ENCODE assay signal across 15 cellular contexts in the genomic region with DNA sequence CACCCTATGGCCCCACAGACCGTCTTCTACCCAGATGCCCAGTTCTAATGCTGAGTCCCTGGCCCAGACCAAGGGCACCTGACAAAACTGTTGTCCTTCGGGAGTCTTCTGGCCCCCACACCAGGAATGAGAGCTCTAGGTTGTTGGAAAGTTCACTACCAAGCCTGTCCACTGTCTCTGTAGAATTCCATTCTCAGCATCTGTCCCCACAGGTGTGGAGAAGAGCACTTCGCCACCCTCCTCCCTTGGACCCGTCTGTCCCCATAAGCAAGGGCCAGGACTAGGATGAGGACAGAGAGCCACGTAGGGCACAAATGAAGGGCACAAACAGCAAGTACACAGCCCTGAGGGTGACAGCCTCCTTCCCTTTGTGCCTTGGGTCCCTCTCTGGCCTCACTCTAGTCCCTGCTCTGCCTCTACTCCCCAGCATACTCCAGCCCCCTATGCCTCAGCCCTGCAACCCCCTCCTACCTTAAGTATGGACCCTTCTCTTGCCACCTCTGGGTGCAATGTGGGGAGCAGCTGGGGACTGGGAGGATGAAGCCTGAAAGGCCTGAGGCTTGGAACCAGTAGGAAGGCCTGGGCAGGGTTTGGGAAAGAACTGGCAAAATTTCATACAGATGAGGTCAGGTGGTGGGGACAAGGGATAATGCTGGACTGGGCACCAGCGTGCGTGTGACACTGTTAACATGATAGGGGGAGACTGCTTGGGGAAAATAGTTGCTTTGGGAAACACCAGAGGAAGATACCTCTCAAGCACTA. TPM values are rescaled to one million over a fixed set of nuclear protein-coding genes. Genes with fewer than 3 reads are reported as not detected.
DNase-seq lines count a peak whose midpoint lies in the region; ATAC-seq, FAIRE-seq and TF ChIP-seq lines count a peak whose summit lies in the region.
"Had no signal": no experiment of that assay in that cellular context is flagged by ENCODE, and none has a peak within 500 bp of the region (broad histone marks: within the 10 kb centered on the region; RNA-seq: fewer than 3 reads in every experiment).

No MANE protein-coding gene starts in this region.

- peak overlapping the region; percentile 8 for H2AK5ac ChIP-seq in H1 (ENCODE audit: low read depth, low read length)

- 69% methylated on average over 7 of the region's 7 CpGs; no CpG with 5 or more reads in 1 of the 2 experiments for WGBS in H1 (ENCODE audit: extremely low coverage in 1 of 2, insufficient coverage in 1 of 2, insufficient read length in 1 of 2, insufficient replicate concordance in 2 of 2, low coverage in 1 of 2, low lambda C conversion rate in 2 of 2, missing lambda C conversion rate in 1 of 2), 2 experiments
- WGBS in upper lobe of left lung, 2 donors, result 75 to 99% methylated on average over 4 to 7 of the region's 7 CpGs

- H2BK12ac ChIP-seq in H1 (ENCODE audit: low read depth, low read length), result peak overlapping the region; percentile 29; the same call in 1 of the 2 replicates

- H3K36me3 Mint-ChIP-seq in activated naive CD4-positive, alpha-beta T cell treated with anti-CD3 and anti-CD28 coated beads, Interleukin-2, amount 50 U/mL, for 24 hours, result peaks cover 1% of the 10 kb centered on the region
- no peaks in the 10 kb centered on the region for H3K36me3 Mint-ChIP-seq in activated naive CD4-positive, alpha-beta T cell treated with anti-CD3 and anti-CD28 coated beads, Interleukin-2, amount 50 U/mL, for 72 hours
- H3K36me3 Mint-ChIP-seq in naive thymus-derived CD4-positive, alpha-beta T cell, result peaks cover 0 to 4% (median 0%) of the 10 kb centered on the region in 5 donors
- H3K36me3 Mint-ChIP-seq: CD4-positive, CD25-positive, alpha-beta regulatory T cell; stimulated activated naive B cell treated with anti-CD40 and anti-IgM and Interleukin-4, amounts not matched to agents 10 μg/mL and 1 μg/mL and 100 μg/mL, for 72 hours had no signal

- no peaks in the 10 kb centered on the region for H3K9me3 ChIP-seq in H1 (ENCODE audit: insufficient read depth in 2 of 2, low read depth in 1 of 2, low read length in 1 of 2)
- no peaks in the 10 kb centered on the region for H3K9me3 ChIP-seq in naive thymus-derived CD4-positive, alpha-beta T cell (ENCODE audit: control insufficient read depth in 2 of 3, low read length in 3 of 3)
- no peaks in the 10 kb centered on the region for H3K9me3 ChIP-seq in upper lobe of left lung
- H3K9me3 ChIP-seq in vagina, result no peaks in the 10 kb centered on the region

- peak overlapping the region; percentile 97 for H4K91ac ChIP-seq in H1 (replicated peaks; ENCODE audit: insufficient read length, low read length)

- H3K27me3 ChIP-seq in H1 (replicated peaks in 1 of 4; ENCODE audit: control insufficient read depth in 3 of 4, extremely low read depth in 1 of 4, insufficient read depth in 3 of 4, low read length in 3 of 4) (no peaks in the 10 kb centered on the region; a peak in 1 of 7 replicates), upper lobe of left lung (peaks cover 0 to 9% (median 2%) of the 10 kb centered on the region in 4 donors), vagina (no peaks in the 10 kb centered on the region)
- H3K27me3 ChIP-seq in naive thymus-derived CD4-positive, alpha-beta T cell (ENCODE audit: control insufficient read depth in 2 of 2, insufficient read depth in 2 of 2, low read length in 2 of 2), result no peaks in the 10 kb centered on the region

- H2BK20ac ChIP-seq in H1 (ENCODE audit: low read length), result peak overlapping the region; percentile 4; the same call in 1 of the 2 replicates

- peak overlapping the region; percentile 7 for H4K5ac ChIP-seq in H1 (ENCODE audit: insufficient read length, low read depth, low read length)

- no peak for TF ChIP-seq EP300 in H1 (IDR thresholded peaks at IDR 0.05; ENCODE audit: borderline replicate concordance in 1 of 2, low read depth in 2 of 2, low read length in 2 of 2)
- TF ChIP-seq EP300 in upper lobe of left lung (IDR thresholded peaks at IDR 0.05), result no peak

- POLR2A ChIA-PET in H1 (lab: Charles Lee; ENCODE audit: partially characterized antibody), result interaction anchor here (0.8 to 2.8 kb wide), 5 partner anchors 9 to 77 kb away, joined by 3 to 11 read pairs (median 4); a partner anchor contains a TSS
- POLR2A ChIA-PET in naive thymus-derived CD4-positive, alpha-beta T cell (lab: Charles Lee), result interaction anchor here (1.0 to 7.5 kb wide), 2 partner anchors 9 to 16 kb away, joined by 3 to 72 read pairs; a partner anchor contains a TSS

- no peak for TF ChIP-seq RAD21 in H1 (IDR thresholded peaks at IDR 0.05 in 1 of 2, conservative IDR thresholded peaks at IDR 0.05 in 1 of 2; ENCODE audit: low read depth in 2 of 2, low read length in 2 of 2)

- peak overlapping the region; percentile 95 for H2BK15ac ChIP-seq in H1 (ENCODE audit: low read length)

- H3K4me1 Mint-ChIP-seq in activated naive CD4-positive, alpha-beta T cell treated with anti-CD3 and anti-CD28 coated beads, Interleukin-2, amount 50 U/mL, for 24 hours, result peaks cover 21% of the 10 kb centered on the region
- peaks cover 8 to 26% (median 18%) of the 10 kb centered on the region in 7 donors for H3K4me1 Mint-ChIP-seq in naive thymus-derived CD4-positive, alpha-beta T cell

- peak overlapping the region; percentile 93 for H3K18ac ChIP-seq in H1 (ENCODE audit: extremely low read depth, low read length)

- H3K79me2 ChIP-seq in H1 (ENCODE audit: control insufficient read depth in 1 of 2, insufficient read depth in 2 of 2, low read length in 2 of 2), result 0 out of 4 replicates have a peak, but pooled peaks cover 0 to 5% of the 10 kb centered on the region in 2 experiments

- no peak overlapping the region for H3K23ac ChIP-seq in H1 (ENCODE audit: insufficient read length)

- TF ChIP-seq POLR2A in H1 (IDR thresholded peaks at IDR 0.05; ENCODE audit: control extremely low read depth in 1 of 2, low read depth in 2 of 2, low read length in 2 of 2) (no peak), upper lobe of left lung (IDR thresholded peaks at IDR 0.05) (no peak), vagina (IDR thresholded peaks at IDR 0.05) (no peak)

- peak overlapping the region; percentile 75; the same call in 1 of the 2 replicates for H3K27ac ChIP-seq in H1 (ENCODE audit: low read depth, low read length)
- H3K27ac ChIP-seq in naive thymus-derived CD4-positive, alpha-beta T cell (ENCODE audit: low read depth, low read length), result no peak overlapping the region
- H3K27ac ChIP-seq in upper lobe of left lung, result peak overlapping the region; percentile 19 to 77 (median 64)
- no peak overlapping the region for H3K27ac ChIP-seq in vagina

- H3K4me1 ChIP-seq in H1 (replicated peaks in 1 of 4; ENCODE audit: control insufficient read depth in 3 of 4, insufficient read depth in 4 of 4, low read length in 3 of 4), result peaks cover 5 to 30% (median 24%) of the 10 kb centered on the region in 4 experiments
- peaks cover 4 to 12% of the 10 kb centered on the region in 2 donors for H3K4me1 ChIP-seq in naive thymus-derived CD4-positive, alpha-beta T cell (ENCODE audit: control insufficient read depth in 2 of 2, insufficient read depth in 2 of 2, low read length in 2 of 2)
- peaks cover 7 to 28% (median 17%) of the 10 kb centered on the region in 4 donors for H3K4me1 ChIP-seq in upper lobe of left lung
- H3K4me1 ChIP-seq in vagina, result peaks cover 22% of the 10 kb centered on the region

- no peaks in the 10 kb centered on the region for H3K9me3 Mint-ChIP-seq in activated naive CD4-positive, alpha-beta T cell treated with anti-CD3 and anti-CD28 coated beads, Interleukin-2, amount 50 U/mL, for 24 hours
- no peaks in the 10 kb centered on the region for H3K9me3 Mint-ChIP-seq in activated naive CD4-positive, alpha-beta T cell treated with anti-CD3 and anti-CD28 coated beads, Interleukin-2, amount 50 U/mL, for 72 hours
- H3K9me3 Mint-ChIP-seq in naive thymus-derived CD4-positive, alpha-beta T cell, result no peaks in the 10 kb centered on the region
- H3K9me3 Mint-ChIP-seq: CD4-positive, CD25-positive, alpha-beta regulatory T cell; stimulated activated naive B cell treated with anti-CD40 and anti-IgM and Interleukin-4, amounts not matched to agents 10 μg/mL and 1 μg/mL and 100 μg/mL, for 72 hours had no signal

- peak overlapping the region; percentile 55 for H3K4ac ChIP-seq in H1 (replicated peaks; ENCODE audit: insufficient read length, low read depth, low read length)

- no peaks in the 10 kb centered on the region; the same call in 1 of the 2 replicates for H3K79me1 ChIP-seq in H1 (ENCODE audit: low read depth, low read length)

- no peak for DNase-seq in activated naive CD4-positive, alpha-beta T cell treated with anti-CD3 and anti-CD28 coated beads, Interleukin-2, amount 50 U/mL, for 72 hours (ENCODE audit: low spot score in 2 of 2)
- DNase-seq in H1 (ENCODE audit: low read depth in 1 of 2, low spot score in 2 of 2) (no peak), upper lobe of left lung (no peak), vagina (ENCODE audit: extremely low spot score in 2 of 2) (no peak)
- peak in 1 of 9 donors; percentile 16 for DNase-seq in naive thymus-derived CD4-positive, alpha-beta T cell
- no peak for DNase-seq in stimulated activated naive CD4-positive, alpha-beta T cell (lab: John Stamatoyannopoulos, UW)
- DNase-seq: amygdala; CD4-positive, CD25-positive, alpha-beta regulatory T cell; Kasumi-1; NK-92 treated with Interleukin-12 subunit alpha and Interleukin-12 subunit beta, amount 100 ng/mL, for 24 hours; stimulated activated CD4-positive, alpha-beta T cell treated with anti-CD3 and anti-CD28 coated beads, Interleukin-15, amount 100 ng/mL, for 24 hours; stimulated activated naive B cell treated with anti-CD40 and anti-IgM and Interleukin-4, amounts not matched to agents 10 μg/mL and 1 μg/mL and 100 μg/mL, for 72 hours had no signal

- H4K20me1 ChIP-seq in H1 (replicated peaks in 1 of 2; ENCODE audit: control insufficient read depth in 1 of 2, insufficient read depth in 2 of 2, low read length in 2 of 2), result peaks cover 0 to 2% of the 10 kb centered on the region in 2 experiments

- H3K56ac ChIP-seq in H1 (replicated peaks; ENCODE audit: insufficient read length, low read depth, low read length), result no peak overlapping the region

- TF ChIP-seq CTCF in H1 (IDR thresholded peaks at IDR 0.05; ENCODE audit: control extremely low read depth in 1 of 3, insufficient read depth in 1 of 3, low read depth in 1 of 3, low read length in 3 of 3), result no peak
- TF ChIP-seq CTCF in upper lobe of left lung (IDR thresholded peaks at IDR 0.05), result no peak
- no peak for TF ChIP-seq CTCF in vagina (IDR thresholded peaks at IDR 0.05)

- peak overlapping the region in 3 of 4 experiments; percentile 29 to 67 (median 66); a peak in 4 of 7 replicates for H3K9ac ChIP-seq in H1 (replicated peaks in 1 of 4; ENCODE audit: extremely low read depth in 1 of 4, low read depth in 3 of 4, low read length in 3 of 4)

- no peak for ATAC-seq in activated naive CD4-positive, alpha-beta T cell treated with anti-CD3 and anti-CD28 coated beads, Interleukin-2, amount 50 U/mL, for 72 hours
- no peak for ATAC-seq in naive thymus-derived CD4-positive, alpha-beta T cell
- ATAC-seq in upper lobe of left lung (ENCODE audit: low FRiP score in 2 of 2) (no peak), GM19467 (IDR thresholded peaks at IDR 0.05; ENCODE audit: unreplicated experiment) (no peak)
- ATAC-seq: HCT116; stimulated activated naive B cell treated with anti-CD40 and anti-IgM and Interleukin-4, amounts not matched to agents 10 μg/mL and 1 μg/mL and 100 μg/mL, for 72 hours had no signal

- H3K4me3 ChIP-seq in H1 (ENCODE audit: extremely low read depth in 1 of 4, insufficient read depth in 2 of 4, low read depth in 3 of 4, low read length in 4 of 4) (peak overlapping the region in 3 of 4 experiments; percentile 37 to 56 (median 45); a peak in 4 of 8 replicates), upper lobe of left lung (peak overlapping the region in 2 of 4 donors; percentile 50 to 55), vagina (no peak overlapping the region)
- no peak overlapping the region for H3K4me3 ChIP-seq in naive thymus-derived CD4-positive, alpha-beta T cell (ENCODE audit: low read length)

- no peak for FAIRE-seq in H1 (lab: Jason Lieb, UNC)

- H3K36me3 ChIP-seq in H1 (ENCODE audit: control insufficient read depth in 2 of 4, insufficient read depth in 4 of 4, low read length in 3 of 4), result peaks cover 0 to 15% (median 2%) of the 10 kb centered on the region in 4 experiments; a peak in 5 of 8 replicates
- no peaks in the 10 kb centered on the region for H3K36me3 ChIP-seq in naive thymus-derived CD4-positive, alpha-beta T cell (ENCODE audit: control insufficient read depth in 2 of 3, insufficient read depth in 3 of 3, low read length in 3 of 3)
- peaks cover 0 to 9% (median 0%) of the 10 kb centered on the region in 4 donors for H3K36me3 ChIP-seq in upper lobe of left lung
- H3K36me3 ChIP-seq in vagina, result no peaks in the 10 kb centered on the region

- H3K27me3 Mint-ChIP-seq in activated naive CD4-positive, alpha-beta T cell treated with anti-CD3 and anti-CD28 coated beads, Interleukin-2, amount 50 U/mL, for 24 hours, result peaks cover 7% of the 10 kb centered on the region
- H3K27me3 Mint-ChIP-seq in naive thymus-derived CD4-positive, alpha-beta T cell, result peaks cover 0 to 57% (median 11%) of the 10 kb centered on the region in 5 donors

- H3K14ac ChIP-seq in H1 (ENCODE audit: insufficient read length), result no peak overlapping the region

- no peak overlapping the region for H3K27ac Mint-ChIP-seq in activated naive CD4-positive, alpha-beta T cell treated with anti-CD3 and anti-CD28 coated beads, Interleukin-2, amount 50 U/mL, for 24 hours
- H3K27ac Mint-ChIP-seq in activated naive CD4-positive, alpha-beta T cell treated with anti-CD3 and anti-CD28 coated beads, Interleukin-2, amount 50 U/mL, for 72 hours, result no peak overlapping the region
- H3K27ac Mint-ChIP-seq in naive thymus-derived CD4-positive, alpha-beta T cell, result peak overlapping the region in 4 of 9 donors; percentile 14 to 80 (median 46)
- H3K27ac Mint-ChIP-seq: CD4-positive, CD25-positive, alpha-beta regulatory T cell; stimulated activated naive B cell treated with anti-CD40 and anti-IgM and Interleukin-4, amounts not matched to agents 10 μg/mL and 1 μg/mL and 100 μg/mL, for 72 hours had no signal

- CTCF ChIA-PET in H1 (lab: Charles Lee; ENCODE audit: partially characterized antibody), result interaction anchor here (0.8 to 1.5 kb wide), 3 partner anchors 97 to 145 kb away, joined by 3 to 4 read pairs (median 3); no protein-coding TSS in a partner anchor
- CTCF ChIA-PET in naive thymus-derived CD4-positive, alpha-beta T cell (lab: Charles Lee), result interaction anchor here (0.7 to 1.0 kb wide), 2 partner anchors 9 to 12 kb away, joined by 3 read pairs; no protein-coding TSS in a partner anchor

- H2AFZ ChIP-seq in H1 (ENCODE audit: low read length), result no peak overlapping the region

- peak overlapping the region; percentile 86 to 89 for H3K4me2 ChIP-seq in H1 (ENCODE audit: insufficient read depth in 1 of 2, low read depth in 2 of 2, low read length in 2 of 2)

- H2BK120ac ChIP-seq in H1 (replicated peaks; ENCODE audit: low read depth, low read length), result peak overlapping the region; percentile 52

- H3K23me2 ChIP-seq in H1 (ENCODE audit: low read depth, low read length), result peaks cover 11% of the 10 kb centered on the region; the same call in 1 of the 2 replicates

- peak overlapping the region; percentile 94 for H4K8ac ChIP-seq in H1 (ENCODE audit: extremely low read depth, insufficient read depth, low read length)

- intact Hi-C loops in naive thymus-derived CD4-positive, alpha-beta T cell (cut with micrococcal nuclease), result no loop called here
- intact Hi-C loops in vagina (cut with DNase I), result no loop called here

- peak overlapping the region; percentile 55 for H3K4me3 Mint-ChIP-seq in activated naive CD4-positive, alpha-beta T cell treated with anti-CD3 and anti-CD28 coated beads, Interleukin-2, amount 50 U/mL, for 24 hours
- H3K4me3 Mint-ChIP-seq in naive thymus-derived CD4-positive, alpha-beta T cell, result peak overlapping the region in 8 of 10 donors; percentile 29 to 70 (median 54)

- peak overlapping the region; percentile 11; the same call in 1 of the 2 replicates for H2BK5ac ChIP-seq in H1 (ENCODE audit: low read depth, low read length)

RNA-seq across cellular contexts. Expression of a gene that starts 4.3 kb away (rescaled TPM):
- 1 to 10 TPM; 2.0 to 4.2 TPM for total RNA-seq in activated naive CD4-positive, alpha-beta T cell treated with anti-CD3 and anti-CD28 coated beads, Interleukin-2, amount 50 U/mL, for 72 hours
- total RNA-seq in H1 (2021; fragmentation: NEBNext Ultra II Directional; extraction: Animal tissue kit (Norgen Biotek cat#: 25700)), result 31.8 and 33.3 TPM in 2 replicates
- 33.5 and 54.4 TPM in 2 replicates for polyA plus RNA-seq in H1 (2011; rRNA removed)
- 46.5 TPM for polyA plus RNA-seq in H1 (2011; cell fraction: cytosol; rRNA removed)
- polyA plus RNA-seq in H1 (2011; cell fraction: nucleus; rRNA removed), result 189 TPM
- 21.7 to 35.2 TPM (median 31.4 TPM) in 4 replicates for polyA plus RNA-seq in H1 (2012, experiment 1 of 2)
- 24.7 TPM for polyA plus RNA-seq in H1 (2012, experiment 2 of 2)
- 19.8 TPM for polyA plus RNA-seq in H1 (2013, experiment 1 of 2)
- polyA plus RNA-seq in H1 (2013, experiment 2 of 2), result 17.5 TPM
- 21.1 and 26.4 TPM in 2 replicates for polyA minus RNA-seq in H1 (2011; rRNA and poly(A)+ RNA removed)
- 24.1 TPM for polyA minus RNA-seq in H1 (2011; cell fraction: cytosol; rRNA and poly(A)+ RNA removed)
- 31.4 TPM for polyA minus RNA-seq in H1 (2011; cell fraction: nucleus; rRNA and poly(A)+ RNA removed)
- total RNA-seq in naive thymus-derived CD4-positive, alpha-beta T cell, result 10 to 100 TPM in 4 of 5 experiments, under 1 TPM in 1; 0.73 to 34.6 (median 22.0) TPM
- 1 to 10 TPM; 4.4 to 4.8 TPM for polyA plus RNA-seq in naive thymus-derived CD4-positive, alpha-beta T cell
- 10 to 100 TPM; 19.1 to 52.2 (median 31.1) TPM for total RNA-seq in upper lobe of left lung
- total RNA-seq in vagina, result 12.8 TPM

RNA-seq across cellular contexts. Expression of a gene that starts 9.3 kb away (rescaled TPM):
- 10 to 100 TPM; 18.8 to 24.2 TPM for total RNA-seq in activated naive CD4-positive, alpha-beta T cell treated with anti-CD3 and anti-CD28 coated beads, Interleukin-2, amount 50 U/mL, for 72 hours
- total RNA-seq in H1 (2021; fragmentation: NEBNext Ultra II Directional; extraction: Animal tissue kit (Norgen Biotek cat#: 25700)), result 21.3 and 25.9 TPM in 2 replicates
- polyA plus RNA-seq in H1 (2011; rRNA removed), result 8.9 and 12.0 TPM in 2 replicates
- polyA plus RNA-seq in H1 (2011; cell fraction: cytosol; rRNA removed), result 15.7 TPM
- polyA plus RNA-seq in H1 (2011; cell fraction: nucleus; rRNA removed), result 9.0 TPM
- 14.5 to 21.7 TPM (median 17.9 TPM) in 4 replicates for polyA plus RNA-seq in H1 (2012, experiment 1 of 2)
- 3.8 TPM for polyA plus RNA-seq in H1 (2012, experiment 2 of 2)
- 15.4 TPM for polyA plus RNA-seq in H1 (2013, experiment 1 of 2)
- polyA plus RNA-seq in H1 (2013, experiment 2 of 2), result 14.8 TPM
- 28.2 and 34.7 TPM in 2 replicates for polyA minus RNA-seq in H1 (2011; rRNA and poly(A)+ RNA removed)
- 12.4 TPM for polyA minus RNA-seq in H1 (2011; cell fraction: cytosol; rRNA and poly(A)+ RNA removed)
- polyA minus RNA-seq in H1 (2011; cell fraction: nucleus; rRNA and poly(A)+ RNA removed), result 15.7 TPM
- total RNA-seq in naive thymus-derived CD4-positive, alpha-beta T cell, result 10 to 100 TPM; 24.5 to 41.9 (median 30.6) TPM
- 10 to 100 TPM; 21.2 to 26.3 TPM for polyA plus RNA-seq in naive thymus-derived CD4-positive, alpha-beta T cell
- total RNA-seq in upper lobe of left lung (10 to 100 TPM; 10.1 to 24.3 (median 16.5) TPM), vagina (10.3 TPM)

RNA-seq across cellular contexts. Expression of a gene that starts 9.3 kb away (rescaled TPM):
- 1 to 10 TPM; 5.5 to 7.1 TPM for total RNA-seq in activated naive CD4-positive, alpha-beta T cell treated with anti-CD3 and anti-CD28 coated beads, Interleukin-2, amount 50 U/mL, for 72 hours
- total RNA-seq in H1 (2021; fragmentation: NEBNext Ultra II Directional; extraction: Animal tissue kit (Norgen Biotek cat#: 25700)), result 4.2 and 4.9 TPM in 2 replicates
- polyA plus RNA-seq in H1 (2011; rRNA removed), result 4.0 and 5.2 TPM in 2 replicates
- polyA plus RNA-seq in H1 (2011; cell fraction: cytosol; rRNA removed), result 3.8 TPM
- polyA plus RNA-seq in H1 (2011; cell fraction: nucleus; rRNA removed), result 5.2 TPM
- polyA plus RNA-seq in H1 (2012, experiment 1 of 2), result 3.2 to 3.9 TPM (median 3.6 TPM) in 4 replicates
- polyA plus RNA-seq in H1 (2012, experiment 2 of 2), result 4.6 TPM
- polyA plus RNA-seq in H1 (2013, experiment 1 of 2), result 2.6 TPM
- 2.3 TPM for polyA plus RNA-seq in H1 (2013, experiment 2 of 2)
- polyA minus RNA-seq in H1 (2011; rRNA and poly(A)+ RNA removed), result 5.7 and 7.4 TPM in 2 replicates
- 3.6 TPM for polyA minus RNA-seq in H1 (2011; cell fraction: cytosol; rRNA and poly(A)+ RNA removed)
- 4.1 TPM for polyA minus RNA-seq in H1 (2011; cell fraction: nucleus; rRNA and poly(A)+ RNA removed)
- 10 to 100 TPM in 2 of 5 experiments, 1 to 10 TPM in 3; 8.3 to 13.8 (median 9.5) TPM for total RNA-seq in naive thymus-derived CD4-positive, alpha-beta T cell
- 1 to 10 TPM; 5.8 to 8.7 TPM for polyA plus RNA-seq in naive thymus-derived CD4-positive, alpha-beta T cell
- total RNA-seq in upper lobe of left lung, result 10 to 100 TPM in 1 of 6 donors, 1 to 10 TPM in 5; 5.3 to 10.5 (median 7.3) TPM
- total RNA-seq in vagina, result 7.6 TPM

RNA-seq across cellular contexts. Expression of a gene that starts 35.5 kb away (rescaled TPM):
- total RNA-seq in activated naive CD4-positive, alpha-beta T cell treated with anti-CD3 and anti-CD28 coated beads, Interleukin-2, amount 50 U/mL, for 72 hours, result 100 to 1,000 TPM in 1 of 2 donors, 10 to 100 TPM in 1; 66.4 to 128 TPM
- 42.0 and 43.8 TPM in 2 replicates for total RNA-seq in H1 (2021; fragmentation: NEBNext Ultra II Directional; extraction: Animal tissue kit (Norgen Biotek cat#: 25700))
- 29.4 and 31.2 TPM in 2 replicates for polyA plus RNA-seq in H1 (2011; rRNA removed)
- polyA plus RNA-seq in H1 (2011; cell fraction: cytosol; rRNA removed), result 51.1 TPM
- 35.3 TPM for polyA plus RNA-seq in H1 (2011; cell fraction: nucleus; rRNA removed)
- 37.0 to 47.9 TPM (median 45.6 TPM) in 4 replicates for polyA plus RNA-seq in H1 (2012, experiment 1 of 2)
- polyA plus RNA-seq in H1 (2012, experiment 2 of 2), result 29.9 TPM
- 48.3 TPM for polyA plus RNA-seq in H1 (2013, experiment 1 of 2)
- polyA plus RNA-seq in H1 (2013, experiment 2 of 2), result 56.7 TPM
- polyA minus RNA-seq in H1 (2011; rRNA and poly(A)+ RNA removed), result 11.3 and 15.2 TPM in 2 replicates
- polyA minus RNA-seq in H1 (2011; cell fraction: cytosol; rRNA and poly(A)+ RNA removed), result 16.9 TPM
- 12.4 TPM for polyA minus RNA-seq in H1 (2011; cell fraction: nucleus; rRNA and poly(A)+ RNA removed)
- 10 to 100 TPM; 39.4 to 60.3 (median 46.6) TPM for total RNA-seq in naive thymus-derived CD4-positive, alpha-beta T cell
- 10 to 100 TPM; 40.6 to 58.0 TPM for polyA plus RNA-seq in naive thymus-derived CD4-positive, alpha-beta T cell
- total RNA-seq in upper lobe of left lung (100 to 1,000 TPM in 5 of 6 donors, 10 to 100 TPM in 1; 90.2 to 192 (median 110) TPM), vagina (61.4 TPM)

RNA-seq across cellular contexts. Expression of a gene that starts 40.3 kb away (rescaled TPM):
- 10 to 100 TPM; 29.9 to 77.4 TPM for total RNA-seq in activated naive CD4-positive, alpha-beta T cell treated with anti-CD3 and anti-CD28 coated beads, Interleukin-2, amount 50 U/mL, for 72 hours
- 80.9 and 94.0 TPM in 2 replicates for total RNA-seq in H1 (2021; fragmentation: NEBNext Ultra II Directional; extraction: Animal tissue kit (Norgen Biotek cat#: 25700))
- polyA plus RNA-seq in H1 (2011; rRNA removed), result 88.2 and 90.3 TPM in 2 replicates
- 76.8 TPM for polyA plus RNA-seq in H1 (2011; cell fraction: cytosol; rRNA removed)
- polyA plus RNA-seq in H1 (2011; cell fraction: nucleus; rRNA removed), result 68.8 TPM
- polyA plus RNA-seq in H1 (2012, experiment 1 of 2), result 78.5 to 95.4 TPM (median 90.5 TPM) in 4 replicates
- polyA plus RNA-seq in H1 (2012, experiment 2 of 2), result 85.8 TPM
- polyA plus RNA-seq in H1 (2013, experiment 1 of 2), result 73.6 TPM
- polyA plus RNA-seq in H1 (2013, experiment 2 of 2), result 72.9 TPM
- 14.7 and 15.6 TPM in 2 replicates for polyA minus RNA-seq in H1 (2011; rRNA and poly(A)+ RNA removed)
- polyA minus RNA-seq in H1 (2011; cell fraction: cytosol; rRNA and poly(A)+ RNA removed), result 22.7 TPM
- polyA minus RNA-seq in H1 (2011; cell fraction: nucleus; rRNA and poly(A)+ RNA removed), result 13.9 TPM
- 10 to 100 TPM; 37.7 to 71.2 (median 43.5) TPM for total RNA-seq in naive thymus-derived CD4-positive, alpha-beta T cell
- polyA plus RNA-seq in naive thymus-derived CD4-positive, alpha-beta T cell, result 10 to 100 TPM; 50.1 to 62.3 TPM
- total RNA-seq in upper lobe of left lung (10 to 100 TPM; 31.5 to 58.5 (median 43.3) TPM), vagina (52.5 TPM)

Comparison
In these comparisons a context has a peak if more than half of its experiments do, and no peak if none do; other contexts are left out.
1. H3K27ac ChIP-seq: peak in H1 (single experiment) and upper lobe of left lung (4 of 4); none in naive thymus-derived CD4-positive, alpha-beta T cell (single experiment) and vagina (single experiment).
2. H3K4me3 ChIP-seq: peak in H1 (3 of 4); none in naive thymus-derived CD4-positive, alpha-beta T cell (single experiment) and vagina (0 of 2).